10 cellular contexts compared by ENCODE assay signal in genomic region chr19:34475026-34475974, GRCh38. TPM values are rescaled to one million over a fixed set of nuclear protein-coding genes. Genes with fewer than 3 reads are reported as not detected.
DNase-seq lines count a peak whose midpoint lies in the region; ATAC-seq, FAIRE-seq and TF ChIP-seq lines count a peak whose summit lies in the region.
"Had no signal": no experiment of that assay in that cellular context is flagged by ENCODE, and none has a peak within 500 bp of the region (broad histone marks: within the 10 kb centered on the region; RNA-seq: fewer than 3 reads in every experiment).

No MANE protein-coding gene starts in this region.

- no peaks in the 10 kb centered on the region for H3K4me1 Mint-ChIP-seq in activated T-helper 17 cell treated with anti-CD3 and anti-CD28 coated beads, Interleukin-2, amount 50 U/mL, for 72 hours

- peak; percentile 93 for ATAC-seq in activated T-helper 17 cell treated with anti-CD3 and anti-CD28 coated beads, Interleukin-2, amount 50 U/mL, for 72 hours (replicated peaks)
- ATAC-seq in HG03039 (IDR thresholded peaks at IDR 0.05; ENCODE audit: unreplicated experiment) (no peak), GM21717 (IDR thresholded peaks at IDR 0.05; ENCODE audit: unreplicated experiment) (no peak)

- DNase-seq in ACHN (peak; percentile 19), HCEC 1CT (peak; percentile 91), keratinocyte (ENCODE audit: low read depth, low spot score) (peak; percentile 7), NCI-H2029 (lab: John Stamatoyannopoulos, UW) (no peak), retina (no peak)
- DNase-seq: central memory CD4-positive, alpha-beta T cell had no signal

- no peak overlapping the region for H3K4me3 ChIP-seq in keratinocyte (ENCODE audit: control insufficient read depth in 2 of 3, extremely low read depth in 1 of 3, insufficient read depth in 2 of 3, low read depth in 1 of 3, low read length in 3 of 3)

- peaks cover 15% of the 10 kb centered on the region for H3K4me1 ChIP-seq in keratinocyte (ENCODE audit: control insufficient read depth, extremely low read depth, insufficient read depth, low read length)

- no peak overlapping the region for H2AFZ ChIP-seq in keratinocyte (ENCODE audit: control insufficient read depth, low read length)

- H3K4me2 ChIP-seq in keratinocyte (ENCODE audit: control insufficient read depth, extremely low read depth, insufficient read depth, low read depth, low read length): peak overlapping the region; percentile 54

- H3K9ac ChIP-seq in keratinocyte (ENCODE audit: control insufficient read depth, extremely low read depth, insufficient read depth, low read length): no peak overlapping the region

- peak overlapping the region; percentile 37 for H3K4me3 Mint-ChIP-seq in activated T-helper 17 cell treated with anti-CD3 and anti-CD28 coated beads, Interleukin-2, amount 50 U/mL, for 72 hours
- H3K4me3 Mint-ChIP-seq: natural killer cell treated with Interleukin-12 subunit alpha and Interleukin-12 subunit beta and Interleukin-15 and Interleukin-18, amount 100 ng/mL, for 72 hours had no signal

- peak overlapping the region; percentile 26 for H3K27ac ChIP-seq in keratinocyte (ENCODE audit: control insufficient read depth, insufficient read depth, low read length)

- peak; percentile 58 for FAIRE-seq in keratinocyte (lab: Jason Lieb, UNC)

- H4K20me1 ChIP-seq in keratinocyte (ENCODE audit: control insufficient read depth, extremely low read depth, insufficient read depth, low read length): peaks cover 3% of the 10 kb centered on the region

- H3K36me3 ChIP-seq in keratinocyte (ENCODE audit: control insufficient read depth in 2 of 2, extremely low read depth in 1 of 2, insufficient read depth in 2 of 2, low read length in 2 of 2): peaks cover 3 to 5% of the 10 kb centered on the region in 2 experiments

- no peak for TF ChIP-seq CTCF in keratinocyte (optimal IDR thresholded peaks at IDR 0.05 in 1 of 3, IDR thresholded peaks at IDR 0.05 in 1 of 3, conservative IDR thresholded peaks at IDR 0.05 in 1 of 3; ENCODE audit: extremely low read depth in 1 of 3, insufficient read depth in 2 of 3, low read length in 3 of 3)

- H3K27ac Mint-ChIP-seq in activated T-helper 17 cell treated with anti-CD3 and anti-CD28 coated beads, Interleukin-2, amount 50 U/mL, for 72 hours: peak overlapping the region; percentile 55
- H3K27ac Mint-ChIP-seq: natural killer cell treated with Interleukin-12 subunit alpha and Interleukin-12 subunit beta and Interleukin-15 and Interleukin-18, amount 100 ng/mL, for 72 hours had no signal

- no peaks in the 10 kb centered on the region for H3K27me3 ChIP-seq in keratinocyte (ENCODE audit: control insufficient read depth, extremely low read depth, insufficient read depth, low read length)

- no peaks in the 10 kb centered on the region for H3K9me3 Mint-ChIP-seq in activated T-helper 17 cell treated with anti-CD3 and anti-CD28 coated beads, Interleukin-2, amount 50 U/mL, for 72 hours
- H3K9me3 Mint-ChIP-seq: natural killer cell treated with Interleukin-12 subunit alpha and Interleukin-12 subunit beta and Interleukin-15 and Interleukin-18, amount 100 ng/mL, for 72 hours had no signal

- H3K79me2 ChIP-seq in keratinocyte (ENCODE audit: control insufficient read depth, insufficient read depth, low read length): no peaks in the 10 kb centered on the region

- dilution Hi-C loops in keratinocyte (cut with MboI; ENCODE audit: extremely low pct_ligation_motif_present, low sequenced_read_pairs): no loop called here

- H3K9me1 ChIP-seq in keratinocyte (ENCODE audit: control insufficient read depth, extremely low read depth, insufficient read depth, low read length): no peaks in the 10 kb centered on the region

- in situ Hi-C loops in ACHN (cut with HindIII; ENCODE audit: low pct_ligation_motif_present, low pct_unique_long_range_greater_than_20kb, low sequenced_read_pairs): no loop called here

- H3K36me3 Mint-ChIP-seq in activated T-helper 17 cell treated with anti-CD3 and anti-CD28 coated beads, Interleukin-2, amount 50 U/mL, for 72 hours (ENCODE audit: low read depth): peaks cover 36% of the 10 kb centered on the region

- H3K9me3 ChIP-seq in keratinocyte (ENCODE audit: control insufficient read depth, low read depth, low read length): no peaks in the 10 kb centered on the region

- H3K27me3 Mint-ChIP-seq in activated T-helper 17 cell treated with anti-CD3 and anti-CD28 coated beads, Interleukin-2, amount 50 U/mL, for 72 hours: peaks cover 15% of the 10 kb centered on the region

RNA-seq across cellular contexts. Expression of gene WTIP, which starts 6.3 kb away (rescaled TPM):
- 1 to 10 TPM in 1 of 2 donors, under 1 TPM in 1; 0.82 to 1.9 TPM for total RNA-seq in activated T-helper 17 cell treated with anti-CD3 and anti-CD28 coated beads, Interleukin-2, amount 50 U/mL, for 72 hours
- 13.2 to 17.7 TPM (median 14.5 TPM) in 3 replicates for polyA plus RNA-seq in keratinocyte
- 2.5 TPM for polyA plus RNA-seq in keratinocyte (2011; ENCODE audit: low read depth)
- polyA plus RNA-seq in keratinocyte (2011; cell fraction: cytosol; rRNA removed): 8.6 and 11.0 TPM in 2 replicates
- 9.4 and 13.4 TPM in 2 replicates for polyA plus RNA-seq in keratinocyte (2011; cell fraction: nucleus; rRNA removed)
- polyA plus RNA-seq in keratinocyte (2012; ENCODE audit: low replicate concordance): 10.1 and 17.9 TPM in 2 replicates
- 27.2 to 30.3 TPM (median 29.4 TPM) in 3 replicates for polyA minus RNA-seq in keratinocyte
- polyA minus RNA-seq in keratinocyte (2011; cell fraction: cytosol; rRNA and poly(A)+ RNA removed): 12.1 TPM
- polyA minus RNA-seq in keratinocyte (2011; cell fraction: nucleus; rRNA and poly(A)+ RNA removed): 5.2 and 8.6 TPM in 2 replicates

RNA-seq across cellular contexts. Expression of gene UBA2, which starts 47.1 kb away (rescaled TPM):
- 100 to 1,000 TPM; 125 to 159 TPM for total RNA-seq in activated T-helper 17 cell treated with anti-CD3 and anti-CD28 coated beads, Interleukin-2, amount 50 U/mL, for 72 hours
- 85.1 to 161 TPM (median 89.7 TPM) in 3 replicates for polyA plus RNA-seq in keratinocyte
- polyA plus RNA-seq in keratinocyte (2011; ENCODE audit: low read depth): 184 TPM
- 73.9 and 118 TPM in 2 replicates for polyA plus RNA-seq in keratinocyte (2011; cell fraction: cytosol; rRNA removed)
- polyA plus RNA-seq in keratinocyte (2011; cell fraction: nucleus; rRNA removed): 54.9 and 57.6 TPM in 2 replicates
- 76.0 and 87.3 TPM in 2 replicates for polyA plus RNA-seq in keratinocyte (2012; ENCODE audit: low replicate concordance)
- polyA minus RNA-seq in keratinocyte: 23.3 to 138 TPM (median 90.8 TPM) in 3 replicates
- 58.1 TPM for polyA minus RNA-seq in keratinocyte (2011; cell fraction: cytosol; rRNA and poly(A)+ RNA removed)
- 28.9 and 56.5 TPM in 2 replicates for polyA minus RNA-seq in keratinocyte (2011; cell fraction: nucleus; rRNA and poly(A)+ RNA removed)

Comparison
In these comparisons a context has a peak if more than half of its experiments do, and no peak if none do; other contexts are left out.
1. DNase-seq: peak in ACHN (single experiment), HCEC 1CT (single experiment) and keratinocyte (single experiment); none in NCI-H2029 (single experiment) and retina (single experiment).